1 cellular context compared by ENCODE assay signal in genomic region chr6:20243288-20243687, GRCh38.
TF ChIP-seq lines count a peak whose summit lies in the region.

No MANE protein-coding gene starts in this region.

TF ChIP-seq in HCT116, 20 proteins besides CTCF, POLR2A, EP300 and RAD21 (continued from another document):
- no peak for TF ChIP-seq ZBTB33 (IDR thresholded peaks at IDR 0.05; ENCODE audit: extremely low read depth, insufficient replicate concordance, low read length)
- no peak for TF ChIP-seq CEBPB (IDR thresholded peaks at IDR 0.05; ENCODE audit: low read depth)
- TF ChIP-seq JUND (IDR thresholded peaks at IDR 0.05) = no peak
- no peak for TF ChIP-seq EZH2phosphoT487 (IDR thresholded peaks at IDR 0.05; ENCODE audit: borderline replicate concordance)
- TF ChIP-seq YY1 (IDR thresholded peaks at IDR 0.05; ENCODE audit: extremely low read depth, insufficient replicate concordance, low read depth, low read length) = no peak
- no peak for TF ChIP-seq CBX3 (IDR thresholded peaks at IDR 0.05; ENCODE audit: low read depth)
- TF ChIP-seq ZNF274 (IDR thresholded peaks at IDR 0.05; ENCODE audit: low read depth, low read length) = no peak
- TF ChIP-seq SP1 (IDR thresholded peaks at IDR 0.05; ENCODE audit: low read depth) = no peak
